9 cellular contexts compared by ENCODE assay signal in genomic region chr5:371811-372555, GRCh38. TPM values are rescaled to one million over a fixed set of nuclear protein-coding genes. Genes with fewer than 3 reads are reported as not detected.
A peak's percentile ranks its signal among the peaks of the same experiment; 100 is the strongest.
DNase-seq lines count a peak whose midpoint lies in the region; ATAC-seq and TF ChIP-seq lines count a peak whose summit lies in the region.
"Had no signal": no experiment of that assay in that cellular context is flagged by ENCODE, and none has a peak within 500 bp of the region (broad histone marks: within the 10 kb centered on the region; RNA-seq: fewer than 3 reads in every experiment).

No MANE protein-coding gene starts in this region.

- H3K4me3 Mint-ChIP-seq in activated CD8-positive, alpha-beta T cell treated with anti-CD3 and anti-CD28 coated beads for 36 hours = peak overlapping the region; percentile 45

- DNase-seq in NCI-H1092 (lab: John Stamatoyannopoulos, UW) (peak; percentile 5), NCI-H1092 treated with DMSO at 0.1 percent for 48 hours (lab: John Stamatoyannopoulos, UW) (no peak), HCT116 (ENCODE audit: low read depth, low spot score) (no peak), mucosa of descending colon (peak in 2 of 3 donors; percentile 4 to 25), RKO (ENCODE audit: low spot score) (no peak), GM19240 (ENCODE audit: insufficient read length, low spot score) (no peak)
- no peak for DNase-seq in activated CD8-positive, alpha-beta T cell treated with anti-CD3 and anti-CD28 coated beads for 36 hours

- TF ChIP-seq RAD21 in HCT116 (IDR thresholded peaks at IDR 0.05; ENCODE audit: low read depth) = no peak

- H3K4me3 ChIP-seq in HCT116 (replicated peaks in 1 of 2; ENCODE audit: low read depth in 1 of 2, low read length in 2 of 2) = no peak overlapping the region
- H3K4me3 ChIP-seq in mucosa of descending colon = no peak overlapping the region

- H3K4me2 ChIP-seq in HCT116 (ENCODE audit: low read length) = peak overlapping the region; percentile 85

- H3K79me2 ChIP-seq in HCT116 (ENCODE audit: insufficient read depth, low read length) = no peaks in the 10 kb centered on the region; the same call in 1 of the 2 replicates

- TF ChIP-seq POLR2A in HCT116 (IDR thresholded peaks at IDR 0.05; ENCODE audit: borderline replicate concordance, extremely low read depth, insufficient read depth, insufficient read length) = no peak

- H3K9ac ChIP-seq in HCT116 (ENCODE audit: low read length) = peak overlapping the region; percentile 73; the same call in 1 of the 2 replicates

- BruUV-seq in HCT116 (replicated peaks; lab: Mats Ljungman, UMichigan) = no TSS peak

- no peaks in the 10 kb centered on the region for H3K9me3 ChIP-seq in HCT116 (ENCODE audit: control insufficient read depth in 1 of 2, insufficient read depth in 1 of 2, low read depth in 1 of 2, low read length in 2 of 2)
- no peaks in the 10 kb centered on the region for H3K9me3 ChIP-seq in mucosa of descending colon

- no peaks in the 10 kb centered on the region for H3K36me3 ChIP-seq in HCT116 (ENCODE audit: control insufficient read depth in 1 of 2, insufficient read depth in 2 of 2, low read length in 2 of 2)
- H3K36me3 ChIP-seq in mucosa of descending colon (ENCODE audit: low read depth) = no peaks in the 10 kb centered on the region

- H3K27ac Mint-ChIP-seq in activated CD8-positive, alpha-beta T cell treated with anti-CD3 and anti-CD28 coated beads for 36 hours = peak overlapping the region; percentile 82

- CTCF ChIA-PET in HCT116 (lab: Charles Lee) = interaction anchor here (1.3 kb wide), 1 partner anchor 55 kb away, joined by 4 read pairs; no protein-coding TSS in a partner anchor
- CTCF ChIA-PET in activated CD8-positive, alpha-beta T cell treated with anti-CD3 and anti-CD28 coated beads for 36 hours (lab: Charles Lee) = interaction anchor here (0.5 to 1.5 kb wide), 2 partner anchors 11 to 26 kb away, joined by 3 read pairs; no protein-coding TSS in a partner anchor

- no peaks in the 10 kb centered on the region for H3K27me3 ChIP-seq in HCT116 (ENCODE audit: insufficient read depth, low read length)

- intact Hi-C loops in HCT116 (cut with micrococcal nuclease) (no loop called here), mucosa of descending colon (cut with DNase I, micrococcal nuclease) (loop anchor here in 1 of 2 donors (10.0 kb wide), 1 partner anchor 1153 kb away; the partner anchor contains the start of gene LPCAT1)
- intact Hi-C loops in activated CD8-positive, alpha-beta T cell treated with anti-CD3 and anti-CD28 coated beads for 36 hours (cut with micrococcal nuclease) = no loop called here

- peaks cover 48% of the 10 kb centered on the region for H3K36me3 Mint-ChIP-seq in activated CD8-positive, alpha-beta T cell treated with anti-CD3 and anti-CD28 coated beads for 36 hours (ENCODE audit: low read depth)

- H2AFZ ChIP-seq in HCT116 (ENCODE audit: low read depth, low read length, poor library complexity, severe bottlenecking) = no peak overlapping the region

- no peak for TF ChIP-seq CTCF in HCT116 (IDR thresholded peaks at IDR 0.05 in 2 of 3, conservative IDR thresholded peaks at IDR 0.05 in 1 of 3; ENCODE audit: borderline replicate concordance in 1 of 3, insufficient read depth in 1 of 3, low read depth in 2 of 3, low read length in 2 of 3)
- no peak for TF ChIP-seq CTCF in activated CD8-positive, alpha-beta T cell treated with anti-CD3 and anti-CD28 coated beads for 36 hours (IDR thresholded peaks at IDR 0.05)
- no peak for TF ChIP-seq CTCF in mucosa of descending colon (IDR thresholded peaks at IDR 0.05)

- RAD21 ChIA-PET in HCT116 (lab: Charles Lee; ENCODE audit: low non-redundant PET in 1 of 2, low total read pairs in 2 of 2, uncharacterized antibody in 2 of 2, unreplicated experiment in 2 of 2) = no interaction called here

- no peak overlapping the region for H3K27ac ChIP-seq in HCT116 (ENCODE audit: low read depth, low read length)
- H3K27ac ChIP-seq: VCaP had no signal

- H3K4me1 Mint-ChIP-seq in activated CD8-positive, alpha-beta T cell treated with anti-CD3 and anti-CD28 coated beads for 36 hours (ENCODE audit: low read depth) = peaks cover 69% of the 10 kb centered on the region

- H3K27me3 Mint-ChIP-seq in activated CD8-positive, alpha-beta T cell treated with anti-CD3 and anti-CD28 coated beads for 36 hours = no peaks in the 10 kb centered on the region

- peaks cover 16 to 53% of the 10 kb centered on the region in 2 experiments for H3K4me1 ChIP-seq in HCT116 (ENCODE audit: control insufficient read depth in 1 of 2, insufficient read depth in 2 of 2, low read length in 2 of 2)
- H3K4me1 ChIP-seq in mucosa of descending colon (ENCODE audit: low read depth) = peaks cover 5% of the 10 kb centered on the region

- no peaks in the 10 kb centered on the region for H3K9me2 ChIP-seq in HCT116 (ENCODE audit: insufficient read depth)

- H3K9me3 Mint-ChIP-seq in activated CD8-positive, alpha-beta T cell treated with anti-CD3 and anti-CD28 coated beads for 36 hours = no peaks in the 10 kb centered on the region

- no peaks in the 10 kb centered on the region for H4K20me1 ChIP-seq in HCT116 (ENCODE audit: insufficient read depth)

- POLR2A ChIA-PET in HCT116 (lab: Charles Lee) = interaction anchor here (0.9 kb wide), 1 partner anchor 42 kb away, joined by 3 read pairs; no protein-coding TSS in a partner anchor
- POLR2A ChIA-PET in activated CD8-positive, alpha-beta T cell treated with anti-CD3 and anti-CD28 coated beads for 36 hours (lab: Charles Lee) = interaction anchor here (0.6 to 4.9 kb wide), 10 partner anchors 8 to 153 kb away, joined by 3 to 37 read pairs (median 4); no protein-coding TSS in a partner anchor

- ATAC-seq in HCT116 = no peak
- ATAC-seq in activated CD8-positive, alpha-beta T cell treated with anti-CD3 and anti-CD28 coated beads for 36 hours = peak; percentile 10
- ATAC-seq in mucosa of descending colon = no peak
- ATAC-seq in GM21737 (IDR thresholded peaks at IDR 0.05; ENCODE audit: unreplicated experiment) = no peak

TF ChIP-seq in HCT116, 20 proteins besides CTCF, POLR2A, EP300 and RAD21:
- TF ChIP-seq ZBTB33 (IDR thresholded peaks at IDR 0.05; ENCODE audit: extremely low read depth, insufficient replicate concordance, low read length) (no peak), ATF3 (IDR thresholded peaks at IDR 0.05) (no peak), POLR2AphosphoS5 (IDR thresholded peaks at IDR 0.05; ENCODE audit: low read depth, low read length) (no peak), EGR1 (IDR thresholded peaks at IDR 0.05; ENCODE audit: low read depth) (no peak), MAX (IDR thresholded peaks at IDR 0.05) (no peak), ZFX (IDR thresholded peaks at IDR 0.05) (no peak)

RNA-seq across cellular contexts. Expression of gene AHRR, which starts 50.5 kb away (rescaled TPM):
- total RNA-seq in HCT116 (2021; ENCODE audit: unreplicated experiment) = 12.7 TPM
- polyA plus RNA-seq in HCT116 (2012) = 2.5 and 3.2 TPM in 2 replicates
- 10 to 100 TPM; 26.3 to 27.9 TPM for total RNA-seq in activated CD8-positive, alpha-beta T cell treated with anti-CD3 and anti-CD28 coated beads for 36 hours
- 1 to 10 TPM; 2.0 to 3.2 (median 2.3) TPM for total RNA-seq in mucosa of descending colon

Comparison
In these comparisons a context has a peak if more than half of its experiments do, and no peak if none do; other contexts are left out.
1. DNase-seq: peak in NCI-H1092 (single experiment) and mucosa of descending colon (2 of 3); none in NCI-H1092 treated with DMSO at 0.1 percent for 48 hours (single experiment), HCT116 (single experiment), activated CD8-positive, alpha-beta T cell treated with anti-CD3 and anti-CD28 coated beads for 36 hours (single experiment), RKO (single experiment) and GM19240 (single experiment).